10 cellular contexts compared by ENCODE assay signal in the genomic region with DNA sequence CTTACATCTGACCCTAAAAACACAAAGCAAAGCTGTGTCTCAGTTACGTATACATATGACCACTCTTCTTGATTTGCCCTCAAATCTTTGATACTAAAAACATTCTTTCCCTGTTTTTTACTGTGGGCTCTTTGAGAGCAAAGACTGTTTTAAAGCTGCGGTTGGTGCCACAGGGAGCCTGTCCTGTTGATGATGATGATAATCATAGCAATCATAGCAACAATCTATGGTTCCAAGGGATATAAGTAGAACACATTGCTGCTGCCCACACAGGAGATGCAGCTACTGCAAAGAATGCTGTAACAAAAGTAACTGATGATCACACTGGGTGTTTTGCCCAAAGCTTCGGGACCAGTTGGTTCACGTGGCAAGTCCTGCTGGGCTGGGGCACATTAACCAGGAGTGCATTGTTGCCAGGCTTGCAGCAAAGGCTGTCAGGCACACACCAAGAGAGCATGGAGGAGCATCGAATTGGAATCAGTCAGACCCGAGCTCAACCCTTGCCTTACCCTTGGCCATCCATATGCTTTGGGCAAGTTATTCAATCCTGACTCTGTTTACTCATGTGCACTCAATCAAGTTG.
A peak's percentile ranks its signal among the peaks of the same experiment; 100 is the strongest.
DNase-seq lines count a peak whose midpoint lies in the region; ATAC-seq and TF ChIP-seq lines count a peak whose summit lies in the region.
"Had no signal": no experiment of that assay in that cellular context is flagged by ENCODE, and none has a peak within 500 bp of the region (broad histone marks: within the 10 kb centered on the region; RNA-seq: fewer than 3 reads in every experiment).

No MANE protein-coding gene starts in this region.

- WGBS in SK-N-SH (ENCODE audit: low lambda C conversion rate), result 75% methylated on average over 6 of the region's 6 CpGs

- intact Hi-C loops in sciatic nerve (cut with DNase I), result no loop called here

- no peaks in the 10 kb centered on the region for H3K27me3 ChIP-seq in SK-N-SH (ENCODE audit: insufficient read depth)
- H3K27me3 ChIP-seq: BLaER1 treated with 17β-estradiol and CSF1 and Interleukin-3, amounts not matched to agents 10 nM and 100 nM had no signal

- no peak for ATAC-seq in sciatic nerve

- no peak overlapping the region for H3K4me2 ChIP-seq in SK-N-SH
- H3K4me2 ChIP-seq: BLaER1 treated with 17β-estradiol and CSF1 and Interleukin-3, amounts not matched to agents 10 nM and 100 nM had no signal

- DNase-seq in NCI-H2227 (lab: John Stamatoyannopoulos, UW; ENCODE audit: unreplicated experiment) (peak; percentile 57), islet precursor cell (peak; percentile 30), superior temporal gyrus (ENCODE audit: extremely low spot score) (peak; percentile 67), sciatic nerve (ENCODE audit: low spot score) (no peak), SK-N-SH (no peak)
- no peak for DNase-seq in activated CD4-positive, alpha-beta T cell treated with anti-CD3 and anti-CD28 coated beads, Interleukin-2, amount 50 U/mL, for 1 hour
- DNase-seq: NCI-H774 had no signal

- H3K27ac ChIP-seq in angular gyrus (ENCODE audit: low read depth, low read length) (peak overlapping the region; percentile 39), SK-N-SH (ENCODE audit: low read depth in 2 of 2, low read length in 1 of 2) (no peak overlapping the region)
- H3K27ac ChIP-seq: BLaER1 treated with 17β-estradiol and CSF1 and Interleukin-3, amounts not matched to agents 10 nM and 100 nM; GM23248 had no signal

- no peak overlapping the region for H3K9ac ChIP-seq in SK-N-SH
- H3K9ac ChIP-seq: BLaER1 treated with 17β-estradiol and CSF1 and Interleukin-3, amounts not matched to agents 10 nM and 100 nM; GM23248 had no signal

- H3K4me1 ChIP-seq in SK-N-SH (ENCODE audit: control insufficient read depth in 1 of 2, insufficient read depth in 2 of 2, low read depth in 1 of 2, low read length in 1 of 2), result peaks cover 0 to 3% of the 10 kb centered on the region in 2 experiments; a peak in 1 of 4 replicates
- H3K4me1 ChIP-seq: BLaER1 treated with 17β-estradiol and CSF1 and Interleukin-3, amounts not matched to agents 10 nM and 100 nM had no signal

- no peaks in the 10 kb centered on the region for H3F3A ChIP-seq in SK-N-SH (replicated peaks; ENCODE audit: insufficient read depth)

- no peak overlapping the region for H2AFZ ChIP-seq in SK-N-SH (ENCODE audit: low read depth)
- H2AFZ ChIP-seq: GM23248 had no signal

- no peaks in the 10 kb centered on the region for H4K20me1 ChIP-seq in SK-N-SH (ENCODE audit: insufficient read depth)
- H4K20me1 ChIP-seq: BLaER1 treated with 17β-estradiol and CSF1 and Interleukin-3, amounts not matched to agents 10 nM and 100 nM had no signal

- TF ChIP-seq EP300 in SK-N-SH (IDR thresholded peaks at IDR 0.05; ENCODE audit: borderline replicate concordance in 1 of 2, low read depth in 1 of 2, low read length in 1 of 2), result no peak

- H3K4me3 ChIP-seq in SK-N-SH (ENCODE audit: low read depth in 2 of 2, low read length in 1 of 2), result no peak overlapping the region
- H3K4me3 ChIP-seq: BLaER1 treated with 17β-estradiol and CSF1 and Interleukin-3, amounts not matched to agents 10 nM and 100 nM; GM23248 had no signal

- no peak for TF ChIP-seq RAD21 in SK-N-SH (IDR thresholded peaks at IDR 0.05; ENCODE audit: low read length)

- CTCF ChIA-PET in SK-N-SH (lab: Yijun Ruan, JAX), result interaction anchor here (0.7 to 7.3 kb wide), 41 partner anchors 9 to 761 kb away, joined by 3 to 101 read pairs (median 5); no protein-coding TSS in a partner anchor

- no peak for TF ChIP-seq CTCF in SK-N-SH (IDR thresholded peaks at IDR 0.05)

- H3K36me3 ChIP-seq in SK-N-SH (replicated peaks in 1 of 2; ENCODE audit: control insufficient read depth in 1 of 2, insufficient read depth in 2 of 2, low read length in 1 of 2), result no peaks in the 10 kb centered on the region
- H3K36me3 ChIP-seq: BLaER1 treated with 17β-estradiol and CSF1 and Interleukin-3, amounts not matched to agents 10 nM and 100 nM had no signal

- H3K9me3 ChIP-seq in SK-N-SH, result no peaks in the 10 kb centered on the region
- H3K9me3 ChIP-seq: BLaER1 treated with 17β-estradiol and CSF1 and Interleukin-3, amounts not matched to agents 10 nM and 100 nM had no signal

- H3K9me2 ChIP-seq in SK-N-SH, result no peaks in the 10 kb centered on the region

- POLR2A ChIA-PET in SK-N-SH (lab: Yijun Ruan, JAX), result no interaction called here

- H3K79me2 ChIP-seq in SK-N-SH (ENCODE audit: insufficient read depth), result no peaks in the 10 kb centered on the region

TF ChIP-seq in SK-N-SH, 30 proteins besides CTCF, POLR2A, EP300 and RAD21:
- no peak for TF ChIP-seq SIN3A (IDR thresholded peaks at IDR 0.05; ENCODE audit: borderline replicate concordance, low read depth, low read length)
- TF ChIP-seq POLR2AphosphoS5 (IDR thresholded peaks at IDR 0.05; ENCODE audit: low read depth, low read length), result no peak
- no peak for TF ChIP-seq ELF1 (IDR thresholded peaks at IDR 0.05)

Comparison
In these comparisons a context has a peak if more than half of its experiments do, and no peak if none do; other contexts are left out.
1. DNase-seq: peak in NCI-H2227 (single experiment), islet precursor cell (single experiment) and superior temporal gyrus (single experiment); none in activated CD4-positive, alpha-beta T cell treated with anti-CD3 and anti-CD28 coated beads, Interleukin-2, amount 50 U/mL, for 1 hour (single experiment), sciatic nerve (single experiment) and SK-N-SH (single experiment).